1 cellular context compared by ENCODE assay signal in the genomic region with DNA sequence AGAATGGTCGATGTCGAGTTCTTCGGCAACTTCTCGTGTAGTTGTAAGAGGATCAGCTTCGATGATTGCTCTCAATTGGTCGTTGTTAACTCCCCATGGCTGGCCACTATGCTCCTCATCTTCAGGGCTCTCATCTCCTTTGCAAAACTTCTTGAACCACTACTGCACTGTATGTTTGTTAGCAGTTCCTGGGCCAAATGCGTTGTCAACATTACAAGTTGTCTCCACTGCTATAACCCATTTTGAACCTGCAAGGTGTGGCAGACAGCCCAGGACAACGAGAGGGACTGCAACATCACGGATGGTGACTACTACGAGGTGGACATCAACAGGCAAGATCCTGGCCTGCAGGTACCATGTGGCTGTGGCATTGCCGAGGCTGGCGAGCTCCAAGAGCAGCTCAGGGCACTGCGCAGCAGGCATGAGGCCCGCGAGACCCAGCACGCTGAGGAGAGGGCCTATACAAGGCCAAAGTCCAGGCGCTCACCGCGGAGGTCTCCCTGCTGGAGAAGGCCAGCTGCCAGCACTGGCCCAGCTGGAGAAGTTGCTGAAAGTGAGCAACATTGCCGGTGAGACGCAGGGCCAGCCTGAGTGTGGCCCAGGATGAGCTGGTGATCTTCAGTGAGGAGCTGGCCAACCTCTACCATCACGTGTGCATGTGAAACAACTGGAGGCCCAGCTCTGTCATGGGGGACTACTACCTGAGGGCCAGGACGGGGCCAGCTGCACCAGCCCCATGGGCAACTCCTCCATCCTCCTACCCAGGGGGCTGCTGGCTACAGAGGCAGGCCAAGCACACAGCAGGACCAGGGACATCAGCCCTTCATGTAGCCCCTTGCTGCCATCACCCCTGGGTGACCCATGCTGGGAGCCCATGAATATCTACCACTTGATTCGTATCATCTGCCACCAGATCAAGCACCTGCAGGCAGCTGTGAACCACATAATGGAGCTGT.
TF ChIP-seq lines count a peak whose summit lies in the region.

No MANE protein-coding gene starts in this region.

TF ChIP-seq in WTC11, 78 proteins besides CTCF, POLR2A, EP300 and RAD21:
- TF ChIP-seq PREB (CRISPR knock-in tag; IDR thresholded peaks at IDR 0.05; ENCODE audit: borderline replicate concordance) = peak; percentile 32; the same call in 1 of the 2 replicates
- TF ChIP-seq ZNF423 (CRISPR knock-in tag; IDR thresholded peaks at IDR 0.05) = no peak
- TF ChIP-seq, protein P1, sequence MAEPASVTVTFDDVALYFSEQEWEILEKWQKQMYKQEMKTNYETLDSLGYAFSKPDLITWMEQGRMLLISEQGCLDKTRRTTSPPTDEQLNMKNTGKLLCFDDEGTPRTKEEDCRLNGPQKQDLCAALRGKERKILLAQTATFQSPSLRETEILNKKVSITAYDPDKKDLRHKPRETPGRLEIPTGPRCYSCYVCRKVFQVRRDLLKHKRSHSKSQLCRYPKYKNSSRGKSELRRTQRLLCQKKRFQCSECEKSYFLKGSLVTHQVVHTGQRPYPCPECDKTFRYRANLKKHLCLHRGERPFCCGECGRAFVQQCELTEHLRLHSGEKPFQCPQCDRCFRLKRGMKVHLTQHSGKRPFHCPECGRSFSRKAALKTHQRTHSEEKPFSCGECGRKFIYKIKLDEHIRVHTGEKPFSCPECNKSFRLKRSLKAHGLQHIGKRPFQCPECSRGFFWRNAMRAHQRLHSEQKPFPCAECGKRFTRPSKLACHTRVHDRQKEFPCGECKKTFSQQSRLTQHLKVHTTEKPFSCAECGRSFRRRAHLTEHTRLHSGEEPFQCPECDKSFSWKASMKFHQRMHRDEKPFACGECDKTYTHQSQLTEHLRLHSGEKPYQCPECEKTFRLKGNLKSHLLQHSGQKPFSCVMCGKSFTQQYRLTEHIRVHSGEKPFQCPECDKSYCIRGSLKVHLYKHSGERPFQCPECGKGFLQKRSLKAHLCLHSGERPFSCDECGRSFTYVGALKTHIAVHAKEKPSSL (CRISPR knock-in tag; conservative IDR thresholded peaks at IDR 0.05) = no peak
- no peak for TF ChIP-seq AR (CRISPR knock-in tag; IDR thresholded peaks at IDR 0.05)
- no peak for TF ChIP-seq ESRRA (CRISPR knock-in tag; IDR thresholded peaks at IDR 0.05; ENCODE audit: borderline replicate concordance)
- TF ChIP-seq STAT6 (CRISPR knock-in tag; conservative IDR thresholded peaks at IDR 0.05; ENCODE audit: low read depth) = no peak
- TF ChIP-seq, protein P2, sequence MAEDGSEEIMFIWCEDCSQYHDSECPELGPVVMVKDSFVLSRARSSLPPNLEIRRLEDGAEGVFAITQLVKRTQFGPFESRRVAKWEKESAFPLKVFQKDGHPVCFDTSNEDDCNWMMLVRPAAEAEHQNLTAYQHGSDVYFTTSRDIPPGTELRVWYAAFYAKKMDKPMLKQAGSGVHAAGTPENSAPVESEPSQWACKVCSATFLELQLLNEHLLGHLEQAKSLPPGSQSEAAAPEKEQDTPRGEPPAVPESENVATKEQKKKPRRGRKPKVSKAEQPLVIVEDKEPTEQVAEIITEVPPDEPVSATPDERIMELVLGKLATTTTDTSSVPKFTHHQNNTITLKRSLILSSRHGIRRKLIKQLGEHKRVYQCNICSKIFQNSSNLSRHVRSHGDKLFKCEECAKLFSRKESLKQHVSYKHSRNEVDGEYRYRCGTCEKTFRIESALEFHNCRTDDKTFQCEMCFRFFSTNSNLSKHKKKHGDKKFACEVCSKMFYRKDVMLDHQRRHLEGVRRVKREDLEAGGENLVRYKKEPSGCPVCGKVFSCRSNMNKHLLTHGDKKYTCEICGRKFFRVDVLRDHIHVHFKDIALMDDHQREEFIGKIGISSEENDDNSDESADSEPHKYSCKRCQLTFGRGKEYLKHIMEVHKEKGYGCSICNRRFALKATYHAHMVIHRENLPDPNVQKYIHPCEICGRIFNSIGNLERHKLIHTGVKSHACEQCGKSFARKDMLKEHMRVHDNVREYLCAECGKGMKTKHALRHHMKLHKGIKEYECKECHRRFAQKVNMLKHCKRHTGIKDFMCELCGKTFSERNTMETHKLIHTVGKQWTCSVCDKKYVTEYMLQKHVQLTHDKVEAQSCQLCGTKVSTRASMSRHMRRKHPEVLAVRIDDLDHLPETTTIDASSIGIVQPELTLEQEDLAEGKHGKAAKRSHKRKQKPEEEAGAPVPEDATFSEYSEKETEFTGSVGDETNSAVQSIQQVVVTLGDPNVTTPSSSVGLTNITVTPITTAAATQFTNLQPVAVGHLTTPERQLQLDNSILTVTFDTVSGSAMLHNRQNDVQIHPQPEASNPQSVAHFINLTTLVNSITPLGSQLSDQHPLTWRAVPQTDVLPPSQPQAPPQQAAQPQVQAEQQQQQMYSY (CRISPR knock-in tag; IDR thresholded peaks at IDR 0.05) = no peak
- TF ChIP-seq ZNF396 (CRISPR knock-in tag; IDR thresholded peaks at IDR 0.05; ENCODE audit: borderline replicate concordance) = no peak
- TF ChIP-seq CREB1 (CRISPR knock-in tag; IDR thresholded peaks at IDR 0.05) = no peak
- TF ChIP-seq GABPB1 (CRISPR knock-in tag; IDR thresholded peaks at IDR 0.05) = peak; percentile 68; the same call in 1 of the 2 replicates
- TF ChIP-seq ATF2 (CRISPR knock-in tag; IDR thresholded peaks at IDR 0.05; ENCODE audit: borderline replicate concordance, low read depth) = no peak
